ENCODE assay signal across 21 cellular contexts in the genomic region with DNA sequence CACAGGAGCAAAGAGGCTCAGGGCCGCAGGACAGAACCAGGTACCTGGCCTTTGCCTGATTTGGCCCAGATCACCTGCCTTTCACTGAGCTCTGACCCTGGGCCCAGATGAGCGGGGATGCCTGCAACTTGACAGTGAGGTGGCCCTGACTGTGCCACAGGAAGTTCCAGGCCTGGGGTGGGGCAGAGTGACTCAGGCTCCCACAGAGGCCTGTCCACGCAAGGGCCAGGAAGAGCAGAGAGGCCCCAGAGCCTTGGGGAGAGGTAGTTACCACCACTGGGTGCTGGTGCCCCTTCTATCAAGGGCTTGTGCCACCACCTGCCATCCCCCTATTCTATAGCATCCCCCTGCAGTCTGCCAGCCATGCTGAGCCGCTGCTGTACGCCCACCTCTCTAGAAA. TPM values are rescaled to one million over a fixed set of nuclear protein-coding genes. Genes with fewer than 3 reads are reported as not detected.
DNase-seq lines count a peak whose midpoint lies in the region; ATAC-seq, FAIRE-seq and TF ChIP-seq lines count a peak whose summit lies in the region.
"Had no signal": no experiment of that assay in that cellular context is flagged by ENCODE, and none has a peak within 500 bp of the region (broad histone marks: within the 10 kb centered on the region; RNA-seq: fewer than 3 reads in every experiment).

No MANE protein-coding gene starts in this region.

- H3K9me3 ChIP-seq in keratinocyte (ENCODE audit: control insufficient read depth, low read depth, low read length), result no peaks in the 10 kb centered on the region
- H3K9me3 ChIP-seq: BLaER1 treated with 17β-estradiol and CSF1 and Interleukin-3, amounts not matched to agents 10 nM and 100 nM; mucosa of descending colon had no signal

- peaks cover 0 to 7% (median 4%) of the 10 kb centered on the region in 7 donors for H3K9me3 Mint-ChIP-seq in CD14-positive monocyte
- H3K9me3 Mint-ChIP-seq: activated CD4-positive, alpha-beta memory T cell treated with anti-CD3 and anti-CD28 coated beads, Interleukin-2, amount 10 ng/mL, durations not matched to agents 7 days and 5 days; activated T-helper 1 cell treated with anti-CD3 and anti-CD28 coated beads, Interleukin-12 subunit alpha, Interleukin-12 subunit beta, Interleukin-2, Interleukin-4 antibody, amounts not matched to agents 30 ng/mL and 10 ng/mL and 1 ng/mL, durations not matched to agents 14 hours and 24 hours and 36 hours had no signal

- no peak overlapping the region for H3K4me3 Mint-ChIP-seq in CD14-positive monocyte
- H3K4me3 Mint-ChIP-seq: activated CD4-positive, alpha-beta memory T cell treated with anti-CD3 and anti-CD28 coated beads, Interleukin-2, amount 10 ng/mL, durations not matched to agents 7 days and 5 days; activated T-helper 1 cell treated with anti-CD3 and anti-CD28 coated beads, Interleukin-12 subunit alpha, Interleukin-12 subunit beta, Interleukin-2, Interleukin-4 antibody, amounts not matched to agents 30 ng/mL and 10 ng/mL and 1 ng/mL, durations not matched to agents 14 hours and 24 hours and 36 hours had no signal

- no peaks in the 10 kb centered on the region for H3K36me3 ChIP-seq in keratinocyte (ENCODE audit: control insufficient read depth in 2 of 2, extremely low read depth in 1 of 2, insufficient read depth in 2 of 2, low read length in 2 of 2)
- H3K36me3 ChIP-seq: BLaER1 treated with 17β-estradiol and CSF1 and Interleukin-3, amounts not matched to agents 10 nM and 100 nM had no signal

- intact Hi-C loops in CD14-positive monocyte (cut with micrococcal nuclease), result loop anchor here (2.0 to 10.0 kb wide), 2 partner anchors 16 to 56 kb away; no protein-coding TSS in a partner anchor

- H4K20me1 ChIP-seq in keratinocyte (ENCODE audit: control insufficient read depth, extremely low read depth, insufficient read depth, low read length), result no peaks in the 10 kb centered on the region

- no peaks in the 10 kb centered on the region for H3K9me1 ChIP-seq in keratinocyte (ENCODE audit: control insufficient read depth, extremely low read depth, insufficient read depth, low read length)

- peaks cover 23 to 33% (median 26%) of the 10 kb centered on the region in 3 donors for H3K27me3 Mint-ChIP-seq in CD14-positive monocyte (ENCODE audit: low read depth in 3 of 3)

- dilution Hi-C loops in keratinocyte (cut with MboI; ENCODE audit: extremely low pct_ligation_motif_present, low sequenced_read_pairs), result no loop called here

- no peaks in the 10 kb centered on the region for H3K79me2 ChIP-seq in keratinocyte (ENCODE audit: control insufficient read depth, insufficient read depth, low read length)

- no peak for TF ChIP-seq CTCF in CD14-positive monocyte (IDR thresholded peaks at IDR 0.05)
- no peak for TF ChIP-seq CTCF in keratinocyte (optimal IDR thresholded peaks at IDR 0.05 in 1 of 3, IDR thresholded peaks at IDR 0.05 in 1 of 3, conservative IDR thresholded peaks at IDR 0.05 in 1 of 3; ENCODE audit: extremely low read depth in 1 of 3, insufficient read depth in 2 of 3, low read length in 3 of 3)

- ATAC-seq in GM19452 (IDR thresholded peaks at IDR 0.05; ENCODE audit: unreplicated experiment), result no peak
- no peak for ATAC-seq in GM21723 (IDR thresholded peaks at IDR 0.05; ENCODE audit: unreplicated experiment)
- ATAC-seq in GM18909 (IDR thresholded peaks at IDR 0.05; ENCODE audit: poor library complexity, unreplicated experiment), result no peak
- ATAC-seq: left colon, mucosa of descending colon, SK-N-SH treated with all-trans-retinoic acid at 6 μM for 48 hours had no signal

- H3K9ac ChIP-seq in keratinocyte (ENCODE audit: control insufficient read depth, extremely low read depth, insufficient read depth, low read length), result no peak overlapping the region

- H3K4me1 ChIP-seq in keratinocyte (ENCODE audit: control insufficient read depth, extremely low read depth, insufficient read depth, low read length), result peaks cover 8% of the 10 kb centered on the region

- peak overlapping the region; percentile 45 for H3K4me2 ChIP-seq in keratinocyte (ENCODE audit: control insufficient read depth, extremely low read depth, insufficient read depth, low read depth, low read length)

- no peak overlapping the region for H3K4me3 ChIP-seq in keratinocyte (ENCODE audit: control insufficient read depth in 2 of 3, extremely low read depth in 1 of 3, insufficient read depth in 2 of 3, low read depth in 1 of 3, low read length in 3 of 3)
- H3K4me3 ChIP-seq: BLaER1 treated with 17β-estradiol and CSF1 and Interleukin-3, amounts not matched to agents 10 nM and 100 nM; mucosa of descending colon had no signal

- FAIRE-seq in keratinocyte (lab: Jason Lieb, UNC), result no peak
- FAIRE-seq: HTR-8/SVneo had no signal

- peak overlapping the region in 3 of 7 donors; percentile 16 to 26 (median 19) for H3K27ac Mint-ChIP-seq in CD14-positive monocyte
- H3K27ac Mint-ChIP-seq: activated CD4-positive, alpha-beta memory T cell treated with anti-CD3 and anti-CD28 coated beads, Interleukin-2, amount 10 ng/mL, durations not matched to agents 7 days and 5 days; activated T-helper 1 cell treated with anti-CD3 and anti-CD28 coated beads, Interleukin-12 subunit alpha, Interleukin-12 subunit beta, Interleukin-2, Interleukin-4 antibody, amounts not matched to agents 30 ng/mL and 10 ng/mL and 1 ng/mL, durations not matched to agents 14 hours and 24 hours and 36 hours had no signal

- peak; percentile 80 for DNase-seq in CD14-positive monocyte (ENCODE audit: low spot score)
- peak; percentile 74 for DNase-seq in HPDE6-E6E7 (ENCODE audit: extremely low spot score)
- DNase-seq in SW480 (ENCODE audit: low spot score), result peak; percentile 88
- peak; percentile 7 for DNase-seq in keratinocyte (ENCODE audit: low read depth, low spot score)
- DNase-seq in stimulated activated CD4-positive, alpha-beta T cell treated with anti-CD3 and anti-CD28 coated beads, Interleukin-1b, Interleukin-23, amount 100 ng/mL, for 48 hours, result no peak
- DNase-seq: activated CD4-positive, alpha-beta memory T cell treated with anti-CD3 and anti-CD28 coated beads, Interleukin-2, amount 10 ng/mL, durations not matched to agents 7 days and 5 days; caudate nucleus; DMS79 treated with DMSO at 0.1 percent for 48 hours; effector memory CD4-positive, alpha-beta T cell; left colon; mucosa of descending colon; NCI-H1930; NCI-H524 treated with DMSO at 0.1 percent for 48 hours had no signal

- H3K4me1 Mint-ChIP-seq in CD14-positive monocyte, result peaks cover 26% of the 10 kb centered on the region

- no peak overlapping the region for H2AFZ ChIP-seq in keratinocyte (ENCODE audit: control insufficient read depth, low read length)

- peaks cover 0 to 7% of the 10 kb centered on the region in 2 donors for H3K36me3 Mint-ChIP-seq in CD14-positive monocyte

- H3K27ac ChIP-seq in keratinocyte (ENCODE audit: control insufficient read depth, insufficient read depth, low read length), result no peak overlapping the region
- H3K27ac ChIP-seq: VCaP had no signal

- H3K27me3 ChIP-seq in keratinocyte (ENCODE audit: control insufficient read depth, extremely low read depth, insufficient read depth, low read length), result peaks cover 29% of the 10 kb centered on the region

RNA-seq across cellular contexts. Expression of a gene that starts 4.1 kb away (rescaled TPM):
- polyA plus RNA-seq in CD14-positive monocyte, result 1 to 10 TPM; 1.1 to 2.8 TPM
- 1.0 to 2.0 TPM (median 1.1 TPM) in 3 replicates for polyA plus RNA-seq in keratinocyte
- 2.6 TPM for polyA plus RNA-seq in keratinocyte (2011; ENCODE audit: low read depth)
- polyA plus RNA-seq in keratinocyte (2011; cell fraction: cytosol; rRNA removed), result 1.8 and 3.4 TPM in 2 replicates
- polyA plus RNA-seq in keratinocyte (2011; cell fraction: nucleus; rRNA removed), result 4.6 and 6.0 TPM in 2 replicates
- polyA plus RNA-seq in keratinocyte (2012; ENCODE audit: low replicate concordance), result 2.1 and 2.4 TPM in 2 replicates
- 1.0 to 9.8 TPM (median 1.1 TPM) in 3 replicates for polyA minus RNA-seq in keratinocyte
- polyA minus RNA-seq in keratinocyte (2011; cell fraction: cytosol; rRNA and poly(A)+ RNA removed), result 3.1 TPM
- 3.1 and 4.2 TPM in 2 replicates for polyA minus RNA-seq in keratinocyte (2011; cell fraction: nucleus; rRNA and poly(A)+ RNA removed)
